In the genomic region with DNA sequence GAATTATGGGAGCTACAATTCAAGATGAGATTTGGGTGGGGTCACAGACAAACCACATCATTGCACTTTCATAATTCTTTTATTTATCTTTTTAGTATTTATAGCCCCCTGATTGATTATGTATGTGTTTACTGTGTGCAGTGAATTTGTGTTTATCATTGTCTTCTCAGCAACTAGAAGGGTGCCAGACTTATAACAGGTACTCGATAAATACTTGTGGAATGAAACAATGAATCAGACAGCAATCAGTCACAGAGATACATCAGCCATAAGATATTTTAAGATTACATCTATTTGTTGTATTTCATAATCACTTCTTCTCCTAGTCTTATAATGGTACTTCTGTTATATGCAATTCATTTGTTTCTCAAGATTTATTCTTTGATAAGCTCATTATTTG, we compare ENCODE assay signal across 15 cellular contexts.
DNase-seq lines count a peak whose midpoint lies in the region; ATAC-seq, FAIRE-seq and TF ChIP-seq lines count a peak whose summit lies in the region.
"Had no signal": no experiment of that assay in that cellular context is flagged by ENCODE, and none has a peak within 500 bp of the region (broad histone marks: within the 10 kb centered on the region; RNA-seq: fewer than 3 reads in every experiment).

No MANE protein-coding gene starts in this region.

- in situ Hi-C loops in mammary epithelial cell (cut with MboI; ENCODE audit: low sequenced_read_pairs in 2 of 2): no loop called here

- CTCF ChIA-PET in mammary epithelial cell (lab: Charles Lee; ENCODE audit: low non-redundant PET) (interaction anchor here (0.6 kb wide), 1 partner anchor 679 kb away, joined by 4 read pairs; no protein-coding TSS in a partner anchor), SK-N-SH (lab: Yijun Ruan, JAX) (no interaction called here)

- TF ChIP-seq CTCF in D721Med (IDR thresholded peaks at IDR 0.05; ENCODE audit: insufficient read depth, missing control alignments) (no peak), Loucy (conservative IDR thresholded peaks at IDR 0.05; ENCODE audit: low read length) (no peak), mammary epithelial cell (conservative IDR thresholded peaks at IDR 0.05 in 1 of 2, IDR thresholded peaks at IDR 0.05 in 1 of 2; ENCODE audit: extremely low read depth in 1 of 2, insufficient read depth in 1 of 2, low read depth in 1 of 2, low read length in 2 of 2) (no peak), SK-N-SH (IDR thresholded peaks at IDR 0.05) (no peak)

- H3K4me2 ChIP-seq in Loucy (ENCODE audit: low read depth, low read length, poor library complexity, severe bottlenecking) (peak overlapping the region; percentile 70), mammary epithelial cell (ENCODE audit: insufficient read depth, low read depth, low read length) (no peak overlapping the region), SK-N-SH (no peak overlapping the region)
- H3K4me2 ChIP-seq: A549, BLaER1 had no signal

- H3K27me3 ChIP-seq in Loucy (ENCODE audit: insufficient read depth, low read length, poor library complexity, severe bottlenecking) (no peaks in the 10 kb centered on the region), mammary epithelial cell (ENCODE audit: insufficient read depth, low read length) (no peaks in the 10 kb centered on the region), SK-N-SH (ENCODE audit: insufficient read depth) (no peaks in the 10 kb centered on the region)
- H3K27me3 ChIP-seq: BLaER1 had no signal

- BruUV-seq in mammary epithelial cell (replicated peaks; lab: Mats Ljungman, UMichigan): no TSS peak

- H4K20me1 ChIP-seq in Loucy (ENCODE audit: insufficient read depth, low read length, poor library complexity, severe bottlenecking): peaks cover 100% of the 10 kb centered on the region
- H4K20me1 ChIP-seq in mammary epithelial cell (ENCODE audit: insufficient read depth, low read length): no peaks in the 10 kb centered on the region
- H4K20me1 ChIP-seq in SK-N-SH (ENCODE audit: insufficient read depth): no peaks in the 10 kb centered on the region

- TF ChIP-seq RAD21 in SK-N-SH (IDR thresholded peaks at IDR 0.05; ENCODE audit: low read length): no peak

- TF ChIP-seq EP300 in SK-N-SH (IDR thresholded peaks at IDR 0.05; ENCODE audit: borderline replicate concordance in 1 of 2, low read depth in 1 of 2, low read length in 1 of 2): no peak

- H3K4me3 ChIP-seq in Loucy (ENCODE audit: low read length, poor library complexity, severe bottlenecking) (no peak overlapping the region), mammary epithelial cell (replicated peaks in 1 of 3; ENCODE audit: insufficient read depth in 1 of 3, low read depth in 2 of 3, low read length in 3 of 3) (no peak overlapping the region), SK-N-SH (ENCODE audit: low read depth in 2 of 2, low read length in 1 of 2) (no peak overlapping the region)
- H3K4me3 ChIP-seq: A549, BLaER1, GM12878, GM23248, HAP-1 had no signal

- no peak for DNase-seq in D721Med (ENCODE audit: insufficient read length, low spot score)
- peak; percentile 39 for DNase-seq in mammary epithelial cell
- DNase-seq in SK-N-SH: no peak
- DNase-seq in NCI-H446 treated with DMSO at 0.1 percent for 48 hours (lab: John Stamatoyannopoulos, UW): no peak
- DNase-seq: CD4-positive, alpha-beta memory T cell; DMS79 treated with DMSO at 0.1 percent for 48 hours; EL; GM23248 had no signal

- POLR2A ChIA-PET in SK-N-SH (lab: Yijun Ruan, JAX): no interaction called here

- H3F3A ChIP-seq in Loucy (ENCODE audit: low read depth) (peaks cover 23% of the 10 kb centered on the region; the same call in 1 of the 2 replicates), SK-N-SH (replicated peaks; ENCODE audit: insufficient read depth) (peaks cover 10% of the 10 kb centered on the region)

- peaks cover 90% of the 10 kb centered on the region for H3K4me1 ChIP-seq in Loucy (ENCODE audit: insufficient read depth, low read length, poor library complexity, severe bottlenecking)
- peaks cover 26% of the 10 kb centered on the region for H3K4me1 ChIP-seq in mammary epithelial cell (ENCODE audit: insufficient read depth, low read length)
- peaks cover 16 to 30% of the 10 kb centered on the region in 2 experiments; a peak in 3 of 4 replicates for H3K4me1 ChIP-seq in SK-N-SH (ENCODE audit: control insufficient read depth in 1 of 2, insufficient read depth in 2 of 2, low read depth in 1 of 2, low read length in 1 of 2)
- H3K4me1 ChIP-seq: A549 had no signal

- H3K9me2 ChIP-seq in Loucy (replicated peaks; ENCODE audit: low read depth, low read length): no peaks in the 10 kb centered on the region
- H3K9me2 ChIP-seq in SK-N-SH: no peaks in the 10 kb centered on the region

- peak; percentile 92 for FAIRE-seq in D721Med (lab: Jason Lieb, UNC)
- FAIRE-seq: A549, GM12878 had no signal

- intact Hi-C loops in mammary epithelial cell (cut with micrococcal nuclease): no loop called here

- H3K9ac ChIP-seq in Loucy (ENCODE audit: low read depth, low read length, poor library complexity, severe bottlenecking) (no peak overlapping the region), mammary epithelial cell (ENCODE audit: insufficient read depth, low read length) (no peak overlapping the region), SK-N-SH (no peak overlapping the region)
- H3K9ac ChIP-seq: BLaER1, GM23248 had no signal

- dilution Hi-C loops in mammary epithelial cell (cut with HindIII; ENCODE audit: low sequenced_read_pairs): no loop called here

- peaks cover 100% of the 10 kb centered on the region for H3K79me2 ChIP-seq in Loucy (ENCODE audit: insufficient read depth, low read length)
- peaks cover 92% of the 10 kb centered on the region for H3K79me2 ChIP-seq in mammary epithelial cell (ENCODE audit: insufficient read depth, low read length)
- H3K79me2 ChIP-seq in SK-N-SH (ENCODE audit: insufficient read depth): peaks cover 51% of the 10 kb centered on the region

- no peak for ATAC-seq in HG03175 (IDR thresholded peaks at IDR 0.05; ENCODE audit: unreplicated experiment)
- ATAC-seq: A549 had no signal

- H3K36me3 ChIP-seq in Loucy (ENCODE audit: insufficient read depth, low read length) (peaks cover 95% of the 10 kb centered on the region), mammary epithelial cell (ENCODE audit: insufficient read depth, low read length) (peaks cover 3% of the 10 kb centered on the region), SK-N-SH (replicated peaks in 1 of 2; ENCODE audit: control insufficient read depth in 1 of 2, insufficient read depth in 2 of 2, low read length in 1 of 2) (peaks cover 0 to 19% of the 10 kb centered on the region in 2 experiments)
- H3K36me3 ChIP-seq: HAP-1 had no signal

- H2AFZ ChIP-seq in Loucy (ENCODE audit: low read length) (no peak overlapping the region), mammary epithelial cell (ENCODE audit: low read depth, low read length) (no peak overlapping the region), SK-N-SH (ENCODE audit: low read depth) (no peak overlapping the region)
- H2AFZ ChIP-seq: GM23248 had no signal

- H3K9me3 ChIP-seq in Loucy (ENCODE audit: insufficient read depth, low read depth, low read length): no peaks in the 10 kb centered on the region
- no peaks in the 10 kb centered on the region for H3K9me3 ChIP-seq in mammary epithelial cell (replicated peaks; ENCODE audit: insufficient read depth, low read length)
- no peaks in the 10 kb centered on the region for H3K9me3 ChIP-seq in SK-N-SH
- H3K9me3 ChIP-seq: A549, HAP-1 had no signal

- 72% methylated on average over 1 of the region's 1 CpG for WGBS in mammary epithelial cell (ENCODE audit: low coverage, missing lambda C conversion rate)
- 85% methylated on average over 1 of the region's 1 CpG for WGBS in SK-N-SH (ENCODE audit: low lambda C conversion rate)

- no peak overlapping the region for H3K27ac ChIP-seq in mammary epithelial cell (ENCODE audit: insufficient read depth, low read depth, low read length)
- no peak overlapping the region for H3K27ac ChIP-seq in SK-N-SH (ENCODE audit: low read depth in 2 of 2, low read length in 1 of 2)
- H3K27ac ChIP-seq: A549, BLaER1, GM23248, HL-60 had no signal

TF ChIP-seq in SK-N-SH, 30 proteins besides CTCF, POLR2A, EP300 and RAD21:
- TF ChIP-seq RXRA (IDR thresholded peaks at IDR 0.05; ENCODE audit: borderline replicate concordance, low read depth) (no peak), MEF2A (IDR thresholded peaks at IDR 0.05; ENCODE audit: borderline replicate concordance, low read depth) (no peak), ELF1 (IDR thresholded peaks at IDR 0.05) (no peak), NFIC (IDR thresholded peaks at IDR 0.05; ENCODE audit: borderline replicate concordance) (no peak)
